11 cellular contexts compared by ENCODE assay signal in the genomic region with DNA sequence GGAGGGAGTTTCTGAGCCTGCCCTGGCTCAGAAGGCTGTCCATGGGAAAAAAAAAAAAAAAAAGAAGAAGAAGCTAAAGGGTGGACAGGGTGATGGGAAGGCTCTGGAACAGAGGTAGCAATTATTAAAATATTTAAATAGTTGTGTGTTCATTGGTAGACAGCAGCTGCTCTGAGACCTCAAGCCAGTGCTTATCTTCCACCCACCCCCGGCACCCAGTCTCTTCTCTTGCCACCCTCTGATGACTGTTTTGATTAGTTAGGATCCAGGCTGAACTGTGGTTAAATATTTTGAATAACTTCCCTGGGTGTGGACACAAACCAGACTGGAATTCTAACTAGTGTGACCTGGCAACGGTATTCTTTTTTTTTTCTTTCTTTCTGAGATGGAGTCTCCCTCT. TPM values are rescaled to one million over a fixed set of nuclear protein-coding genes. Genes with fewer than 3 reads are reported as not detected.
DNase-seq lines count a peak whose midpoint lies in the region; ATAC-seq and TF ChIP-seq lines count a peak whose summit lies in the region.
"Had no signal": no experiment of that assay in that cellular context is flagged by ENCODE, and none has a peak within 500 bp of the region (broad histone marks: within the 10 kb centered on the region; RNA-seq: fewer than 3 reads in every experiment).

No MANE protein-coding gene starts in this region.

- no peaks in the 10 kb centered on the region for H3K36me3 ChIP-seq in GM23248 (ENCODE audit: low read depth)
- H3K36me3 ChIP-seq: vagina had no signal

- H2AFZ ChIP-seq in GM23248 = peak overlapping the region; percentile 58

- no peaks in the 10 kb centered on the region for H3K27me3 ChIP-seq in GM23248 (replicated peaks; ENCODE audit: insufficient read depth)
- H3K27me3 ChIP-seq: vagina had no signal

- peaks cover 30% of the 10 kb centered on the region for H3F3A ChIP-seq in GM23248 (ENCODE audit: insufficient read depth)

- ATAC-seq in sciatic nerve (peak; percentile 63), HG02981 (IDR thresholded peaks at IDR 0.05; ENCODE audit: unreplicated experiment) (no peak)

- H3K4me2 ChIP-seq in GM23248 (ENCODE audit: unreplicated experiment) = peak overlapping the region; percentile 48

- WGBS in GM23248 (ENCODE audit: low coverage in 1 of 2, low lambda C conversion rate in 2 of 2, missing lambda C conversion rate in 2 of 2), 2 experiments = 0% methylated on average over 2 of the region's 2 CpGs

- H3K4me1 ChIP-seq in GM23248 (ENCODE audit: insufficient read depth) = peaks cover 47% of the 10 kb centered on the region

- H3K9ac ChIP-seq in GM23248 = peak overlapping the region; percentile 44

- H4K20me1 ChIP-seq in GM23248 (ENCODE audit: insufficient read depth) = no peaks in the 10 kb centered on the region

- DNase-seq in GM23248 (peak; percentile 93), SW480 (ENCODE audit: low spot score) (peak; percentile 97), fibroblast of the aortic adventitia (ENCODE audit: low read depth) (peak; percentile 95), sciatic nerve (ENCODE audit: low spot score) (no peak)
- no peak for DNase-seq in activated CD8-positive, alpha-beta memory T cell treated with anti-CD3 and anti-CD28 coated beads, Interleukin-2, amount 50 U/mL, for 48 hours
- DNase-seq in stimulated activated naive CD4-positive, alpha-beta T cell treated with Interleukin-2 at 50 U/mL for 16 hours (lab: John Stamatoyannopoulos, UW) = no peak
- DNase-seq in activated naive CD4-positive, alpha-beta T cell treated with Interleukin-2 at 50 U/mL for 16 hours = no peak
- DNase-seq: NCI-H2029; stimulated activated CD4-positive, alpha-beta T cell treated with anti-CD3 and anti-CD28 coated beads, Interleukin-4, amount 100 ng/mL, for 24 hours had no signal

- intact Hi-C loops in sciatic nerve (cut with DNase I) = no loop called here

- no peaks in the 10 kb centered on the region for H3K9me3 ChIP-seq in GM23248 (ENCODE audit: low read depth)
- H3K9me3 ChIP-seq: vagina had no signal

- H3K4me3 ChIP-seq in GM23248 = 0 out of 2 replicates have a peak overlapping the region, but pooled peaks have one; percentile 7
- H3K4me3 ChIP-seq in fibroblast of the aortic adventitia (ENCODE audit: low read depth, low read length) = no peak overlapping the region
- H3K4me3 ChIP-seq: vagina had no signal

- H3K27ac ChIP-seq in GM23248 = peak overlapping the region; percentile 73
- H3K27ac ChIP-seq: vagina had no signal

- in situ Hi-C loops in GM23248 (cut with MboI) = no loop called here

- H3K79me2 ChIP-seq in GM23248 (ENCODE audit: insufficient read depth) = no peaks in the 10 kb centered on the region

- TF ChIP-seq CTCF in fibroblast of the aortic adventitia (IDR thresholded peaks at IDR 0.05; ENCODE audit: insufficient read depth, low read length) = no peak

- no peaks in the 10 kb centered on the region for H3K9me2 ChIP-seq in GM23248 (ENCODE audit: insufficient read depth)

RNA-seq across cellular contexts. Expression of gene SRSF3, which starts 16.9 kb away (rescaled TPM):
- 141 and 171 TPM in 2 replicates for total RNA-seq in GM23248 (2014; rRNA removed; shearing (Covaris generic))
- 238 and 243 TPM in 2 replicates for polyA plus RNA-seq in GM23248 (2016; fragmentation: Nextera tagmentation; extraction: Ambion mirVana)
- 181 and 411 TPM in 2 replicates for total RNA-seq in fibroblast of the aortic adventitia (ENCODE audit: low replicate concordance)
- 218 TPM for total RNA-seq in sciatic nerve

RNA-seq across cellular contexts. Expression of gene STK38, which starts 30.0 kb away (rescaled TPM):
- 30.5 and 35.6 TPM in 2 replicates for total RNA-seq in GM23248 (2014; rRNA removed; shearing (Covaris generic))
- 50.4 and 51.1 TPM in 2 replicates for polyA plus RNA-seq in GM23248 (2016; fragmentation: Nextera tagmentation; extraction: Ambion mirVana)
- total RNA-seq in fibroblast of the aortic adventitia (ENCODE audit: low replicate concordance) (34.3 and 47.7 TPM in 2 replicates), sciatic nerve (39.7 TPM)

Comparison
In these comparisons a context has a peak if more than half of its experiments do, and no peak if none do; other contexts are left out.
1. DNase-seq: peak in GM23248 (single experiment), SW480 (single experiment) and fibroblast of the aortic adventitia (single experiment); none in sciatic nerve (single experiment), activated CD8-positive, alpha-beta memory T cell treated with anti-CD3 and anti-CD28 coated beads, Interleukin-2, amount 50 U/mL, for 48 hours (single experiment), stimulated activated naive CD4-positive, alpha-beta T cell treated with Interleukin-2 at 50 U/mL for 16 hours (single experiment) and activated naive CD4-positive, alpha-beta T cell treated with Interleukin-2 at 50 U/mL for 16 hours (single experiment).